21 cellular contexts compared by ENCODE assay signal in genomic region chr2:182949052-182949451, GRCh38.
A peak's percentile ranks its signal among the peaks of the same experiment; 100 is the strongest.
DNase-seq lines count a peak whose midpoint lies in the region; ATAC-seq, FAIRE-seq and TF ChIP-seq lines count a peak whose summit lies in the region.
"Had no signal": no experiment of that assay in that cellular context is flagged by ENCODE, and none has a peak within 500 bp of the region (broad histone marks: within the 10 kb centered on the region; RNA-seq: fewer than 3 reads in every experiment).

No MANE protein-coding gene starts in this region.

- in situ Hi-C loops in mammary epithelial cell (cut with MboI; ENCODE audit: low sequenced_read_pairs in 2 of 2): no loop called here

- dilution Hi-C loops in mammary epithelial cell (cut with HindIII; ENCODE audit: low sequenced_read_pairs): no loop called here
- dilution Hi-C loops in endothelial cell of umbilical vein (cut with MboI; ENCODE audit: extremely low pct_ligation_motif_present, low sequenced_read_pairs): no loop called here

- H3K9me1 ChIP-seq in endothelial cell of umbilical vein (replicated peaks; ENCODE audit: control insufficient read depth, extremely low read depth, insufficient read depth, low read length): no peaks in the 10 kb centered on the region

- DNase-seq in mammary epithelial cell (no peak), MCF 10A (ENCODE audit: unreplicated experiment) (no peak), endothelial cell of umbilical vein (ENCODE audit: low read depth, low spot score) (no peak), progenitor cell of endocrine pancreas (ENCODE audit: low spot score, unreplicated experiment) (no peak), inferior parietal cortex (ENCODE audit: extremely low spot score) (no peak), retina (no peak)
- DNase-seq: activated naive CD4-positive, alpha-beta T cell; amniotic stem cell; Caco-2; Kasumi-1; left lung; NCI-H1092; NCI-H2029; stimulated activated CD4-positive, alpha-beta T cell treated with anti-CD3 and anti-CD28 coated beads, Interleukin-15, amount 100 ng/mL, for 24 hours; uterus had no signal

- H3K4me3 Mint-ChIP-seq in MCF 10A (ENCODE audit: unreplicated experiment): no peak overlapping the region
- no peak overlapping the region for H3K4me3 Mint-ChIP-seq in progenitor cell of endocrine pancreas (ENCODE audit: low read depth)
- H3K4me3 Mint-ChIP-seq: activated CD8-positive, alpha-beta T cell treated with anti-CD3 and anti-CD28 coated beads for 36 hours; central memory CD8-positive, alpha-beta T cell had no signal

- H3K27me3 Mint-ChIP-seq in MCF 10A (ENCODE audit: insufficient read depth, unreplicated experiment) (no peaks in the 10 kb centered on the region), progenitor cell of endocrine pancreas (no peaks in the 10 kb centered on the region)
- H3K27me3 Mint-ChIP-seq: activated CD8-positive, alpha-beta T cell treated with anti-CD3 and anti-CD28 coated beads for 36 hours; central memory CD8-positive, alpha-beta T cell had no signal

- POLR2A ChIA-PET in MCF 10A (lab: Yijun Ruan, JAX) (interaction anchor here (0.6 to 4.2 kb wide), 6 partner anchors 9 to 145 kb away, joined by 3 to 14 read pairs (median 4); no protein-coding TSS in a partner anchor), endothelial cell of umbilical vein (lab: Charles Lee) (no interaction called here)

- H3K4me3 ChIP-seq in mammary epithelial cell (replicated peaks in 1 of 3; ENCODE audit: insufficient read depth in 1 of 3, low read depth in 2 of 3, low read length in 3 of 3): no peak overlapping the region
- H3K4me3 ChIP-seq in KMS-11 (IDR thresholded peaks at IDR 0.05; ENCODE audit: insufficient read depth, low read depth, low read length): no peak overlapping the region
- H3K4me3 ChIP-seq in endothelial cell of umbilical vein (replicated peaks in 1 of 3; ENCODE audit: insufficient read depth in 1 of 3, low read depth in 1 of 3, low read length in 3 of 3): no peak overlapping the region
- H3K4me3 ChIP-seq: BLaER1, left lung, uterus had no signal

- H2AFZ ChIP-seq in mammary epithelial cell (ENCODE audit: low read depth, low read length) (no peak overlapping the region), KMS-11 (ENCODE audit: low read depth) (no peak overlapping the region), endothelial cell of umbilical vein (ENCODE audit: low read depth, low read length) (no peak overlapping the region)

- FAIRE-seq in endothelial cell of umbilical vein (lab: Jason Lieb, UNC): no peak
- FAIRE-seq: A204.1 had no signal

- H4K20me1 ChIP-seq in mammary epithelial cell (ENCODE audit: insufficient read depth, low read length) (no peaks in the 10 kb centered on the region), KMS-11 (ENCODE audit: insufficient read depth) (no peaks in the 10 kb centered on the region), endothelial cell of umbilical vein (replicated peaks; ENCODE audit: control insufficient read depth, extremely low read depth, insufficient read depth, low read length) (no peaks in the 10 kb centered on the region)
- H4K20me1 ChIP-seq: BLaER1 had no signal

- H3K9me3 ChIP-seq in mammary epithelial cell (replicated peaks; ENCODE audit: insufficient read depth, low read length) (no peaks in the 10 kb centered on the region), endothelial cell of umbilical vein (replicated peaks; ENCODE audit: control insufficient read depth, insufficient read depth, low read length) (no peaks in the 10 kb centered on the region)
- H3K9me3 ChIP-seq: BLaER1, Caco-2, left lung, uterus had no signal

- H3K27ac ChIP-seq in mammary epithelial cell (ENCODE audit: insufficient read depth, low read depth, low read length): peak overlapping the region; percentile 72
- no peak overlapping the region for H3K27ac ChIP-seq in KMS-11
- H3K27ac ChIP-seq in endothelial cell of umbilical vein (ENCODE audit: insufficient read depth, low read depth, low read length): peak overlapping the region; percentile 4
- H3K27ac ChIP-seq: BLaER1, left lung, uterus had no signal

- H3K27me3 ChIP-seq in mammary epithelial cell (ENCODE audit: insufficient read depth, low read length) (no peaks in the 10 kb centered on the region), KMS-11 (ENCODE audit: insufficient read depth, low read depth) (no peaks in the 10 kb centered on the region), endothelial cell of umbilical vein (ENCODE audit: control insufficient read depth in 2 of 2, insufficient read depth in 2 of 2, low read length in 2 of 2) (no peaks in the 10 kb centered on the region)
- H3K27me3 ChIP-seq: BLaER1, left lung, uterus had no signal

- whole genome bisulfite sequencing in mammary epithelial cell (ENCODE audit: low coverage, missing lambda C conversion rate): 95% methylated on average over 4 of the region's 4 CpGs

- H3K79me2 ChIP-seq in mammary epithelial cell (ENCODE audit: insufficient read depth, low read length) (peaks cover 22% of the 10 kb centered on the region), KMS-11 (ENCODE audit: insufficient read depth, low read depth) (no peaks in the 10 kb centered on the region), endothelial cell of umbilical vein (ENCODE audit: control insufficient read depth, insufficient read depth, low read length) (peaks cover 4% of the 10 kb centered on the region)

- intact Hi-C loops in mammary epithelial cell (cut with micrococcal nuclease): no loop called here
- intact Hi-C loops in MCF 10A (cut with micrococcal nuclease): no loop called here
- intact Hi-C loops in endothelial cell of umbilical vein (cut with micrococcal nuclease): no loop called here

- TF ChIP-seq POLR2A in endothelial cell of umbilical vein (IDR thresholded peaks at IDR 0.05; ENCODE audit: low read depth, low read length): no peak

- peaks cover 67% of the 10 kb centered on the region for H3K36me3 Mint-ChIP-seq in MCF 10A (ENCODE audit: insufficient read depth, unreplicated experiment)
- peaks cover 31% of the 10 kb centered on the region for H3K36me3 Mint-ChIP-seq in progenitor cell of endocrine pancreas (ENCODE audit: insufficient read depth)

- H3K27ac Mint-ChIP-seq in MCF 10A (ENCODE audit: low read depth, unreplicated experiment) (no peak overlapping the region), progenitor cell of endocrine pancreas (peak overlapping the region; percentile 96)
- H3K27ac Mint-ChIP-seq: activated CD8-positive, alpha-beta T cell treated with anti-CD3 and anti-CD28 coated beads for 36 hours had no signal

- H3K9ac ChIP-seq in mammary epithelial cell (ENCODE audit: insufficient read depth, low read length): no peak overlapping the region
- no peak overlapping the region for H3K9ac ChIP-seq in KMS-11
- H3K9ac ChIP-seq in endothelial cell of umbilical vein (replicated peaks; ENCODE audit: extremely low read depth, insufficient read depth, low read length): no peak overlapping the region
- H3K9ac ChIP-seq: BLaER1 had no signal

- TF ChIP-seq CTCF in mammary epithelial cell (conservative IDR thresholded peaks at IDR 0.05 in 1 of 2, IDR thresholded peaks at IDR 0.05 in 1 of 2; ENCODE audit: extremely low read depth in 1 of 2, insufficient read depth in 1 of 2, low read depth in 1 of 2, low read length in 2 of 2): no peak
- no peak for TF ChIP-seq CTCF in MCF 10A (IDR thresholded peaks at IDR 0.05; ENCODE audit: unreplicated experiment)
- TF ChIP-seq CTCF in KMS-11 (conservative IDR thresholded peaks at IDR 0.05; ENCODE audit: low read depth, low read length): no peak
- no peak for TF ChIP-seq CTCF in endothelial cell of umbilical vein (IDR thresholded peaks at IDR 0.05; ENCODE audit: extremely low read depth in 1 of 2, insufficient read depth in 1 of 2, low read depth in 1 of 2, low read length in 2 of 2)
- no peak for TF ChIP-seq CTCF in progenitor cell of endocrine pancreas (IDR thresholded peaks at IDR 0.05; ENCODE audit: unreplicated experiment)

- H3K4me2 ChIP-seq in mammary epithelial cell (ENCODE audit: insufficient read depth, low read depth, low read length) (peak overlapping the region; percentile 17), KMS-11 (peak overlapping the region; percentile 1; the same call in 1 of the 2 replicates), endothelial cell of umbilical vein (ENCODE audit: insufficient read depth, low read length) (no peak overlapping the region)
- H3K4me2 ChIP-seq: BLaER1 had no signal

- peaks cover 26% of the 10 kb centered on the region for H3K4me1 ChIP-seq in mammary epithelial cell (ENCODE audit: insufficient read depth, low read length)
- peaks cover 52% of the 10 kb centered on the region for H3K4me1 ChIP-seq in KMS-11 (ENCODE audit: low read depth, poor library complexity, severe bottlenecking)
- peaks cover 19% of the 10 kb centered on the region for H3K4me1 ChIP-seq in endothelial cell of umbilical vein (ENCODE audit: control insufficient read depth, extremely low read depth, insufficient read depth, low read length)
- H3K4me1 ChIP-seq: BLaER1, Caco-2, left lung, uterus had no signal

- BruUV-seq in mammary epithelial cell (replicated peaks; lab: Mats Ljungman, UMichigan): no TSS peak
- no TSS peak for BruUV-seq in MCF 10A (replicated peaks; lab: Mats Ljungman, UMichigan)
- BruUV-seq in endothelial cell of umbilical vein (replicated peaks; lab: Mats Ljungman, UMichigan): no TSS peak

- no peak for ATAC-seq in esophagus mucosa

- H3K9me3 Mint-ChIP-seq in MCF 10A (ENCODE audit: unreplicated experiment) (no peaks in the 10 kb centered on the region), progenitor cell of endocrine pancreas (ENCODE audit: low read depth) (no peaks in the 10 kb centered on the region)
- H3K9me3 Mint-ChIP-seq: activated CD8-positive, alpha-beta T cell treated with anti-CD3 and anti-CD28 coated beads for 36 hours; central memory CD8-positive, alpha-beta T cell had no signal

- H3K36me3 ChIP-seq in mammary epithelial cell (ENCODE audit: insufficient read depth, low read length): peaks cover 28% of the 10 kb centered on the region
- H3K36me3 ChIP-seq in KMS-11 (ENCODE audit: insufficient read depth): no peaks in the 10 kb centered on the region
- H3K36me3 ChIP-seq in endothelial cell of umbilical vein (ENCODE audit: control insufficient read depth in 2 of 2, extremely low read depth in 1 of 2, insufficient read depth in 2 of 2, low read length in 2 of 2): peaks cover 0 to 4% of the 10 kb centered on the region in 2 experiments
- H3K36me3 ChIP-seq: BLaER1, uterus had no signal

- peaks cover 19% of the 10 kb centered on the region for H3K4me1 Mint-ChIP-seq in MCF 10A (ENCODE audit: insufficient read depth, unreplicated experiment)
- no peaks in the 10 kb centered on the region for H3K4me1 Mint-ChIP-seq in progenitor cell of endocrine pancreas (ENCODE audit: low read depth)
- H3K4me1 Mint-ChIP-seq: central memory CD8-positive, alpha-beta T cell had no signal

- CTCF ChIA-PET in mammary epithelial cell (lab: Charles Lee; ENCODE audit: low non-redundant PET): no interaction called here
- CTCF ChIA-PET in MCF 10A (lab: Yijun Ruan, JAX): interaction anchor here (0.6 to 1.0 kb wide), 2 partner anchors 31 to 186 kb away, joined by 3 to 7 read pairs; no protein-coding TSS in a partner anchor
- CTCF ChIA-PET in endothelial cell of umbilical vein (lab: Charles Lee): interaction anchor here (1.0 to 4.2 kb wide), 7 partner anchors 9 to 182 kb away, joined by 3 to 15 read pairs (median 3); no protein-coding TSS in a partner anchor

TF ChIP-seq in endothelial cell of umbilical vein, 7 proteins besides CTCF, POLR2A, EP300 and RAD21 (continues in another document):
- TF ChIP-seq POLR2AphosphoS5 (IDR thresholded peaks at IDR 0.05; ENCODE audit: insufficient read depth, low read depth, low read length) (no peak), GATA2 (IDR thresholded peaks at IDR 0.05; ENCODE audit: insufficient read depth, insufficient read length, low read depth, low read length) (no peak)
